1 cellular context compared by ENCODE assay signal in genomic region chr2:204160991-204161390, GRCh38.
TF ChIP-seq lines count a peak whose summit lies in the region.

No MANE protein-coding gene starts in this region.

TF ChIP-seq in GM23338, 12 proteins besides CTCF, POLR2A, EP300 and RAD21 (continued from another document):
- TF ChIP-seq ZNF462 (CRISPR knock-in tag; IDR thresholded peaks at IDR 0.05) (no peak), ETS1 (IDR thresholded peaks at IDR 0.05) (no peak), POLR2AphosphoS5 (IDR thresholded peaks at IDR 0.05; ENCODE audit: low read depth) (no peak)
